In the genomic region with DNA sequence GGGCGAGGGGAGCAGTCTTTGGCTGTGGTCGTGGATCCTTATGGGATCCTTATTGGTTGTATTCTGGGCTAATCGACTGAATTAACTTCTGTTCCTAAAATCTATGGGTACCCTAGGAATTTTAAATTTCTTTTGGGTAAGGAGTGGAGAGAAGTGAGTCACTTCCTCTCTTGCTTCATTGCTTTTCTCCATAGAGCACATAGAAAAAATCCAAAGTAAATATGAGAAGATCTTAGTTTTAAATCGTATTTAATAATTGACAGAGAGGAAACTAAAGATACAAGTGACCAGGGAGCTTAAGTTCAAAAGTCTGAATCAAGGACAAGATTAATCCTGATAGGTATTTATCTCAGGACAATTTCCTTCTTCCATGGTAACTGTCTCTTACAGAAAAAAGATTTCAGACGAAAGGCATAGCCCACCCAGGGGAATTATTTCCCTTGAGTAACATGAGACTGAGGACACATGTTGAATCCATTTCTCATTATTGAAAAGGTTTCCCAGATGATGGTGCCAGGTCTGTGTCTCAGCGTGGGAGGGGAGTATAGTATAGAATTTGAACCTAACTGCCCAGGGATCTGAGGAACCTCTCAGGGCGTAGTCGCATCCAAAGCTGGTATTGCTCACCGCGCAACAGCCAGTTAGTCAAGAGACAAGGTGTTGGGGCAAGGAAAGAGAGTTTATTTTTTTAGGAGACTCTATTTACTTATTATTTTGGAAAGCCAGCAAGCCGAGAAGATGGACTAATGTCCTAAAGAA, we compare ENCODE assay signal across 1 cellular context.
TF ChIP-seq lines count a peak whose summit lies in the region.

No MANE protein-coding gene starts in this region.

TF ChIP-seq in A549, 52 proteins besides CTCF, POLR2A, EP300 and RAD21 (continued from another document):
- no peak for TF ChIP-seq RCOR1 (IDR thresholded peaks at IDR 0.05; ENCODE audit: low read depth, low read length)
- no peak for TF ChIP-seq GATA3 (IDR thresholded peaks at IDR 0.05; ENCODE audit: borderline replicate concordance)
- TF ChIP-seq, protein P1, sequence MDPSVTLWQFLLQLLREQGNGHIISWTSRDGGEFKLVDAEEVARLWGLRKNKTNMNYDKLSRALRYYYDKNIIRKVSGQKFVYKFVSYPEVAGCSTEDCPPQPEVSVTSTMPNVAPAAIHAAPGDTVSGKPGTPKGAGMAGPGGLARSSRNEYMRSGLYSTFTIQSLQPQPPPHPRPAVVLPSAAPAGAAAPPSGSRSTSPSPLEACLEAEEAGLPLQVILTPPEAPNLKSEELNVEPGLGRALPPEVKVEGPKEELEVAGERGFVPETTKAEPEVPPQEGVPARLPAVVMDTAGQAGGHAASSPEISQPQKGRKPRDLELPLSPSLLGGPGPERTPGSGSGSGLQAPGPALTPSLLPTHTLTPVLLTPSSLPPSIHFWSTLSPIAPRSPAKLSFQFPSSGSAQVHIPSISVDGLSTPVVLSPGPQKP (IDR thresholded peaks at IDR 0.05; ENCODE audit: low read depth, low read length) = no peak
- TF ChIP-seq, protein P2, sequence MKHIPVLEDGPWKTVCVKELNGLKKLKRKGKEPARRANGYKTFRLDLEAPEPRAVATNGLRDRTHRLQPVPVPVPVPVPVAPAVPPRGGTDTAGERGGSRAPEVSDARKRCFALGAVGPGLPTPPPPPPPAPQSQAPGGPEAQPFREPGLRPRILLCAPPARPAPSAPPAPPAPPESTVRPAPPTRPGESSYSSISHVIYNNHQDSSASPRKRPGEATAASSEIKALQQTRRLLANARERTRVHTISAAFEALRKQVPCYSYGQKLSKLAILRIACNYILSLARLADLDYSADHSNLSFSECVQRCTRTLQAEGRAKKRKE (CRISPR knock-in tag; IDR thresholded peaks at IDR 0.05; ENCODE audit: low read depth) = no peak
- no peak for TF ChIP-seq TP53 (CRISPR knock-in tag; IDR thresholded peaks at IDR 0.05)
- TF ChIP-seq ZC3H11A (IDR thresholded peaks at IDR 0.05) = no peak
- TF ChIP-seq KDM1A (IDR thresholded peaks at IDR 0.05; ENCODE audit: low read depth) = no peak
